In the genomic region with DNA sequence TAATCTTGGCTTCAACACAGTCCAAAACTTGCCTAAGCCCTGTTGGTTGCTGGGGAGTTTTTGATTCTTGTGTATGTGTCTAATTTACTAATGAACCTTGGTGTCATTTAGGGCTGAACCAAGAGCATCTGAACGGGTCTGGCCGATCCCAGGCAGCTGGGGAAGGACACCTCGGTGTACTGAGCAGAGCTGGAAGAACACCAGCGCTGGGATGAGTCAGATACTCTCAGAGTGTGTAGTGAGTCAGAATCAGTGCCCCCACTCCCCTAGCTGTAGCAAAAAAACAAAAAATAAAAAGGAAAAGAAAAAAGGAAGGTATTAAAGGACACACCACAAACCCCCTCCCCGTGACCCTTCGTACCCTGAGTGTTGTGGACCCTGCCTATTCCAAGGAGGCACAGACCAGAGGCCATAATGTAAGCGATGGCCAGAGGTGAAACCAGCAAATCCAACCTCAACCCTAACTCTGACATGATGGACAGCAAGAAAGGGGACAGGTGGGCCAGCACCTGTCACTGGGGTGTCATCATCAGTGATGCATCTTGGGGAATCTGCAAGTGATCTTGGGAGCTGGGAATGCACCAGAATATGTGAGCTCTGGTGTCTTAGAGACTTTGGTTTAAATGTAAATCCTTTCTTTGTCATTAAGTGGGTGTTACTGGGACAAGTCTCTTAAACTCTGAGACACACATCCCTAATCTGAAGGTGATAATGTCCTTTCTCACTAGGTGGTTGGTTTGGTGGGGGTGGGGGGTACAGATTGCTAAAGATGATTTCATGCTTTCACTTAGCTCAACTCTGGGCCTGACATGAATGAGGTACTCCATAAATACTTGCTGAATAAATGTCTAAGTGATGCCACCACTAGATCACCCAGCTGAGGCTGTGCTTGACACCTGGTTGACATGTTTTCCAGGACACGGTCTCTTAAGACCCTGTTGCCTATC, we compare ENCODE assay signal across 8 cellular contexts. TPM values are rescaled to one million over a fixed set of nuclear protein-coding genes. Genes with fewer than 3 reads are reported as not detected.
A peak's percentile ranks its signal among the peaks of the same experiment; 100 is the strongest.
DNase-seq lines count a peak whose midpoint lies in the region; ATAC-seq, FAIRE-seq and TF ChIP-seq lines count a peak whose summit lies in the region.

No MANE protein-coding gene starts in this region.

- H3K9me3 ChIP-seq in kidney (ENCODE audit: control insufficient read depth in 1 of 2, low read length in 2 of 2) (no peaks in the 10 kb centered on the region), thoracic aorta (no peaks in the 10 kb centered on the region)

- H3K4me3 ChIP-seq in kidney (ENCODE audit: low read length in 2 of 2) (no peak overlapping the region), thoracic aorta (no peak overlapping the region)

- H3K27me3 ChIP-seq in thoracic aorta (replicated peaks; ENCODE audit: insufficient read depth), result no peaks in the 10 kb centered on the region

- no peak overlapping the region for H3K9ac ChIP-seq in kidney (ENCODE audit: low read length in 2 of 2)

- peak; percentile 64 to 84 for ATAC-seq in activated CD4-positive, CD25-positive, alpha-beta regulatory T cell treated with anti-CD3 and anti-CD28 coated beads, Interleukin-2, amount 50 U/mL, for 24 hours
- ATAC-seq in thoracic aorta (ENCODE audit: insufficient number of reproducible peaks, low FRiP score, low read depth) (no peak), HG03175 (IDR thresholded peaks at IDR 0.05; ENCODE audit: unreplicated experiment) (no peak)

- H3K4me1 ChIP-seq in kidney (ENCODE audit: control insufficient read depth in 1 of 2, insufficient read depth in 1 of 2, low read depth in 1 of 2, low read length in 2 of 2), result peaks cover 0 to 3% of the 10 kb centered on the region in 2 donors
- H3K4me1 ChIP-seq in thoracic aorta (ENCODE audit: control insufficient read depth in 1 of 2, low read depth in 2 of 2), result peaks cover 6 to 21% of the 10 kb centered on the region in 2 donors

- no peak for DNase-seq in activated CD4-positive, CD25-positive, alpha-beta regulatory T cell treated with anti-CD3 and anti-CD28 coated beads, Interleukin-2, amount 50 U/mL, for 72 hours
- DNase-seq in anterior cingulate cortex (lab: John Stamatoyannopoulos, UW), result peak in 39 of 58 donors; percentile 1 to 84 (median 35)
- DNase-seq in kidney, result peak; percentile 82
- DNase-seq in thoracic aorta (ENCODE audit: low spot score), result peak; percentile 57
- no peak for DNase-seq in effector CD8-positive, alpha-beta T cell (lab: John Stamatoyannopoulos, UW)
- DNase-seq in NCI-H2171 treated with DMSO at 0.1 percent for 48 hours (lab: John Stamatoyannopoulos, UW), result no peak

- H3K36me3 ChIP-seq in kidney (ENCODE audit: control insufficient read depth in 1 of 2, insufficient read depth in 2 of 2, low read length in 2 of 2), result no peaks in the 10 kb centered on the region
- no peaks in the 10 kb centered on the region for H3K36me3 ChIP-seq in thoracic aorta

- H3K27ac ChIP-seq in kidney (ENCODE audit: low read depth in 2 of 2, low read length in 2 of 2) (no peak overlapping the region), thoracic aorta (no peak overlapping the region)

- no peak for TF ChIP-seq CTCF in kidney (IDR thresholded peaks at IDR 0.05; ENCODE audit: borderline replicate concordance, extremely low read depth, insufficient read depth)
- no peak for TF ChIP-seq CTCF in thoracic aorta (IDR thresholded peaks at IDR 0.05)

- intact Hi-C loops in kidney (cut with DNase I), result no loop called here

- FAIRE-seq in kidney (lab: Jason Lieb, UNC), result no peak

RNA-seq across cellular contexts. Expression of a gene that starts 34.2 kb away (rescaled TPM):
- total RNA-seq in kidney (41.5 TPM), thoracic aorta (10 to 100 TPM; 34.9 to 58.3 TPM)
- polyA plus RNA-seq in kidney (ENCODE audit: insufficient read depth, low read depth, low replicate concordance), result 11.6 TPM

Comparison
In these comparisons a context has a peak if more than half of its experiments do, and no peak if none do; other contexts are left out.
1. ATAC-seq: peak in activated CD4-positive, CD25-positive, alpha-beta regulatory T cell treated with anti-CD3 and anti-CD28 coated beads, Interleukin-2, amount 50 U/mL, for 24 hours (2 of 2); none in thoracic aorta (single experiment) and HG03175 (single experiment).
2. DNase-seq: peak in anterior cingulate cortex (39 of 58), kidney (single experiment) and thoracic aorta (single experiment); none in activated CD4-positive, CD25-positive, alpha-beta regulatory T cell treated with anti-CD3 and anti-CD28 coated beads, Interleukin-2, amount 50 U/mL, for 72 hours (single experiment), effector CD8-positive, alpha-beta T cell (single experiment) and NCI-H2171 treated with DMSO at 0.1 percent for 48 hours (single experiment).